In the genomic region with DNA sequence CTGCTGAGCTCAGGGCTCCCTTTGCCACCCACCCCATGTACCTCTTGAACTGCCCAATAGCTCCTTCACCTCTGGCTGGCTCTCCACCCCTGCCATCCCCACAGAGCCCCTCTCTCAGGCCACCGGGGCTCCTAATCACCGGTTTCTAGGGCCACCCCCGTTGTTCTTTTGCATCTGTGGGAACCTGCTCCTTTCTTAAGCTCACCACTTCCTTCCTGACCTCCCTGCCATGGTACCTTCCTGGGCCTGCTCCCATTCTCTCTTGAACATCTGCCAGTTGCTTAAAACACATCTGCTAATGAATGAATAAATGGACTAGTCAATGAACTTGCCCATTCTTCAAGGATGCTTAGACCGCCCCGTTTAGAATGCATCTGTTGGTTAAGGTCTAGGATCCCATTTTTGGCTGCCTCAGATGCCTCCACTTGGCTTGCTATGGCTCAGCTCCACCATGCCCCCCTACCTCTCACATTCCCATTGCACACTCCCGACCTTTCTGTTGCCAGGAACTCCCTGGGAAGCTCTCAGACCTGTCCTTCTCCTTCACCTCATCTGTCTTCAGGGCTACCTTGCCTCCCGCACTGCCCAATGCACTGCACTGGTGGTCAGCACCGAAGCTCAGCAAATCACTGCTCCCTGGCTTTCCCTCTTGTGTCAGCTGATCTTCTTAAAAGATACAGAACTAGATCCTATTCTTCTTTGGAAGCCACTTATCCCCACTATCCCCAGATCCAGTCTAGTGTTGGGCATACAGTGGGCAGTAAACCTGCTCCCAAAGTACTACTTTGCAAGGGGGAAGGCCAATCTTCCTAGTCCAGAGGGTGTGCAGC, we compare ENCODE assay signal across 9 cellular contexts. TPM values are rescaled to one million over a fixed set of nuclear protein-coding genes. Genes with fewer than 3 reads are reported as not detected.
DNase-seq lines count a peak whose midpoint lies in the region; ATAC-seq and TF ChIP-seq lines count a peak whose summit lies in the region.
"Had no signal": no experiment of that assay in that cellular context is flagged by ENCODE, and none has a peak within 500 bp of the region (broad histone marks: within the 10 kb centered on the region; RNA-seq: fewer than 3 reads in every experiment).

No MANE protein-coding gene starts in this region.

- H3K36me3 ChIP-seq in lower lobe of right lung (peaks cover 92% of the 10 kb centered on the region), transverse colon (peaks cover 0 to 18% (median 7%) of the 10 kb centered on the region in 4 donors)

- H3K27ac Mint-ChIP-seq in activated naive CD4-positive, alpha-beta T cell treated with anti-CD3 and anti-CD28 coated beads for 36 hours: no peak overlapping the region
- H3K27ac Mint-ChIP-seq: stimulated activated memory B cell treated with anti-CD40 and anti-IgM and Interleukin-4, amounts not matched to agents 10 μg/mL and 1 μg/mL and 100 μg/mL, for 72 hours had no signal

- no peak for TF ChIP-seq POLR2A in transverse colon (IDR thresholded peaks at IDR 0.05)

- no peaks in the 10 kb centered on the region for H3K27me3 Mint-ChIP-seq in activated naive CD4-positive, alpha-beta T cell treated with anti-CD3 and anti-CD28 coated beads for 36 hours (ENCODE audit: low read depth)

- TF ChIP-seq CTCF in lower lobe of right lung (IDR thresholded peaks at IDR 0.05): no peak
- no peak for TF ChIP-seq CTCF in transverse colon (IDR thresholded peaks at IDR 0.05)
- TF ChIP-seq CTCF in GM10248 (IDR thresholded peaks at IDR 0.05; ENCODE audit: control extremely low read depth, extremely low read depth, low read depth, missing control alignments): no peak

- H3K4me1 ChIP-seq in lower lobe of right lung (peaks cover 99% of the 10 kb centered on the region), transverse colon (peaks cover 29 to 75% (median 44%) of the 10 kb centered on the region in 4 donors)

- no peaks in the 10 kb centered on the region for H3K9me3 Mint-ChIP-seq in activated naive CD4-positive, alpha-beta T cell treated with anti-CD3 and anti-CD28 coated beads for 36 hours
- H3K9me3 Mint-ChIP-seq: stimulated activated memory B cell treated with anti-CD40 and anti-IgM and Interleukin-4, amounts not matched to agents 10 μg/mL and 1 μg/mL and 100 μg/mL, for 72 hours had no signal

- no peak for TF ChIP-seq EP300 in transverse colon (IDR thresholded peaks at IDR 0.05; ENCODE audit: low read depth)

- H3K36me3 Mint-ChIP-seq in activated naive CD4-positive, alpha-beta T cell treated with anti-CD3 and anti-CD28 coated beads for 36 hours (ENCODE audit: low read depth): no peaks in the 10 kb centered on the region
- H3K36me3 Mint-ChIP-seq: stimulated activated memory B cell treated with anti-CD40 and anti-IgM and Interleukin-4, amounts not matched to agents 10 μg/mL and 1 μg/mL and 100 μg/mL, for 72 hours had no signal

- no peaks in the 10 kb centered on the region for H3K9me3 ChIP-seq in lower lobe of right lung
- H3K9me3 ChIP-seq in transverse colon: no peaks in the 10 kb centered on the region

- H3K4me3 Mint-ChIP-seq in activated naive CD4-positive, alpha-beta T cell treated with anti-CD3 and anti-CD28 coated beads for 36 hours: peak overlapping the region; percentile 28
- H3K4me3 Mint-ChIP-seq: stimulated activated memory B cell treated with anti-CD40 and anti-IgM and Interleukin-4, amounts not matched to agents 10 μg/mL and 1 μg/mL and 100 μg/mL, for 72 hours had no signal

- H3K27ac ChIP-seq in angular gyrus (ENCODE audit: low read depth, low read length) (peak overlapping the region; percentile 100), lower lobe of right lung (peak overlapping the region; percentile 86), transverse colon (peak overlapping the region; percentile 76 to 99 (median 96))

- no peak for DNase-seq in activated naive CD4-positive, alpha-beta T cell treated with anti-CD3 and anti-CD28 coated beads for 36 hours
- DNase-seq in activated naive CD4-positive, alpha-beta T cell treated with Interleukin-2 at 50 U/mL for 16 hours: no peak
- DNase-seq in lower lobe of right lung: no peak
- no peak for DNase-seq in transverse colon
- no peak for DNase-seq in central memory CD4-positive, alpha-beta T cell
- no peak for DNase-seq in GM10248 (ENCODE audit: extremely low spot score)
- no peak for DNase-seq in dedifferentiated amniotic fluid mesenchymal stem cell (ENCODE audit: extremely low spot score)

- H3K27me3 ChIP-seq in lower lobe of right lung (ENCODE audit: low read depth): peaks cover 7% of the 10 kb centered on the region
- no peaks in the 10 kb centered on the region for H3K27me3 ChIP-seq in transverse colon

- intact Hi-C loops in activated naive CD4-positive, alpha-beta T cell treated with anti-CD3 and anti-CD28 coated beads for 36 hours (cut with micrococcal nuclease): no loop called here
- intact Hi-C loops in lower lobe of right lung (cut with DNase I): loop anchor here (10.0 kb wide), 1 partner anchor 50 kb away; no protein-coding TSS in a partner anchor
- intact Hi-C loops in transverse colon (cut with DNase I; ENCODE audit: low total_unique reads): no loop called here

- peak overlapping the region; percentile 45 for H3K4me3 ChIP-seq in lower lobe of right lung
- no peak overlapping the region for H3K4me3 ChIP-seq in transverse colon

- POLR2A ChIA-PET in GM10248 (lab: Yijun Ruan, JAX): no interaction called here

- in situ Hi-C loops in transverse colon (cut with MboI; ENCODE audit: low pct_ligation_motif_present in 1 of 4, low pct_unique_long_range_greater_than_20kb in 1 of 4, low sequenced_read_pairs in 3 of 4): loop anchor here in 1 of 4 donors (10.0 kb wide), 1 partner anchor 50 kb away; no protein-coding TSS in a partner anchor

- peaks cover 22% of the 10 kb centered on the region for H3K4me1 Mint-ChIP-seq in activated naive CD4-positive, alpha-beta T cell treated with anti-CD3 and anti-CD28 coated beads for 36 hours (ENCODE audit: low read depth)

- CTCF ChIA-PET in activated naive CD4-positive, alpha-beta T cell treated with anti-CD3 and anti-CD28 coated beads for 36 hours (lab: Charles Lee): interaction anchor here (0.6 to 3.1 kb wide), 9 partner anchors 57 to 366 kb away, joined by 3 to 13 read pairs (median 3); no protein-coding TSS in a partner anchor
- CTCF ChIA-PET in GM10248 (lab: Yijun Ruan, JAX): interaction anchor here (0.7 to 1.6 kb wide), 2 partner anchors 8 to 17 kb away, joined by 3 to 4 read pairs; no protein-coding TSS in a partner anchor

- 60 to 62% methylated on average over 7 to 8 of the region's 8 CpGs for WGBS in transverse colon (ENCODE audit: low coverage in 1 of 2), 2 donors

- no peak for ATAC-seq in lower lobe of right lung
- ATAC-seq: stimulated activated memory B cell treated with anti-CD40 and anti-IgM and Interleukin-4, amounts not matched to agents 10 μg/mL and 1 μg/mL and 100 μg/mL, for 72 hours had no signal

RNA-seq across cellular contexts. Expression of a gene that starts 9.1 kb away (rescaled TPM):
- total RNA-seq in activated naive CD4-positive, alpha-beta T cell treated with anti-CD3 and anti-CD28 coated beads for 36 hours: under 1 TPM in 1 of 2 experiments, not detected in 1; 0.31 TPM
- 77.8 TPM for total RNA-seq in lower lobe of right lung
- total RNA-seq in transverse colon: 10 to 100 TPM; 14.5 to 50.9 (median 23.8) TPM

Comparison
In these comparisons a context has a peak if more than half of its experiments do, and no peak if none do; other contexts are left out.
1. RNA of a gene that starts 9.1 kb away (total RNA-seq): 77.8 TPM in lower lobe of right lung (single experiment) and 14.5 to 50.9 TPM in transverse colon; 0.31 TPM in activated naive CD4-positive, alpha-beta T cell treated with anti-CD3 and anti-CD28 coated beads for 36 hours; every median in the first group is over 10 times any median in the second.
2. Peak in every context shown above with its lines, with median percentiles within 50 percentile points of each other: H3K27ac ChIP-seq.